Comparison of ENCODE assay signal across 8 cellular contexts in genomic region chr20:57398231-57398821, GRCh38. TPM values are rescaled to one million over a fixed set of nuclear protein-coding genes. Genes with fewer than 3 reads are reported as not detected.
DNase-seq lines count a peak whose midpoint lies in the region; ATAC-seq and TF ChIP-seq lines count a peak whose summit lies in the region.

No MANE protein-coding gene starts in this region.

- peaks cover 100% of the 10 kb centered on the region for H3K4me1 Mint-ChIP-seq in activated B cell treated with CpG ODN at 0.5 μM for 24 hours

- ATAC-seq in GM19328 (IDR thresholded peaks at IDR 0.05; ENCODE audit: unreplicated experiment) = peak; percentile 49
- ATAC-seq in HG03196 (IDR thresholded peaks at IDR 0.05; ENCODE audit: unreplicated experiment) = peak; percentile 55
- ATAC-seq in activated B cell treated with CpG ODN at 0.5 μM for 24 hours (ENCODE audit: low read depth) = peak; percentile 64
- ATAC-seq in sciatic nerve = peak; percentile 35

- H3K4me3 ChIP-seq in coronary artery (peak overlapping the region; percentile 16), vagina (no peak overlapping the region), MG63 (no peak overlapping the region)

- no peak for TF ChIP-seq POLR2A in vagina (IDR thresholded peaks at IDR 0.05)

- no peak for TF ChIP-seq CTCF in activated B cell treated with CpG ODN at 0.5 μM for 24 hours (IDR thresholded peaks at IDR 0.05)
- TF ChIP-seq CTCF in coronary artery (IDR thresholded peaks at IDR 0.05) = no peak
- TF ChIP-seq CTCF in vagina (IDR thresholded peaks at IDR 0.05) = no peak

- H3K4me3 Mint-ChIP-seq in activated B cell treated with CpG ODN at 0.5 μM for 24 hours = peak overlapping the region; percentile 78

- H3K36me3 Mint-ChIP-seq in activated B cell treated with CpG ODN at 0.5 μM for 24 hours (ENCODE audit: low read depth) = peaks cover 87% of the 10 kb centered on the region

- intact Hi-C loops in activated B cell treated with CpG ODN at 0.5 μM for 24 hours (cut with micrococcal nuclease) (loop anchor here (1.0 to 10.0 kb wide), 7 partner anchors 8 to 1766 kb away; partner anchors contain the start of genes AURKA, CSTF1 and ZNF831), sciatic nerve (cut with DNase I) (loop anchor here (10.0 kb wide), 1 partner anchor 196 kb away; no protein-coding TSS in a partner anchor), vagina (cut with DNase I) (loop anchor here (10.0 kb wide), 1 partner anchor 196 kb away; no protein-coding TSS in a partner anchor)

- H3K36me3 ChIP-seq in vagina (no peaks in the 10 kb centered on the region), MG63 (peaks cover 70% of the 10 kb centered on the region)

- peak; percentile 78 for DNase-seq in activated B cell treated with CpG ODN at 0.5 μM for 24 hours
- DNase-seq in coronary artery (ENCODE audit: low spot score) = no peak
- DNase-seq in sciatic nerve (ENCODE audit: low spot score) = no peak
- DNase-seq in vagina (ENCODE audit: extremely low spot score in 2 of 2) = no peak
- DNase-seq in MG63 = no peak
- no peak for DNase-seq in occipital lobe (lab: John Stamatoyannopoulos, UW)

- H3K27me3 ChIP-seq in vagina (no peaks in the 10 kb centered on the region), MG63 (no peaks in the 10 kb centered on the region)

- no peaks in the 10 kb centered on the region for H3K9me3 ChIP-seq in vagina
- no peaks in the 10 kb centered on the region for H3K9me3 ChIP-seq in MG63

- peaks cover 61% of the 10 kb centered on the region for H3K4me1 ChIP-seq in vagina

- H3K27ac ChIP-seq in coronary artery (peak overlapping the region in 1 of 2 donors; percentile 39), vagina (peak overlapping the region; percentile 33)

- H3K9me3 Mint-ChIP-seq in activated B cell treated with CpG ODN at 0.5 μM for 24 hours = no peaks in the 10 kb centered on the region

- CTCF ChIA-PET in activated B cell treated with CpG ODN at 0.5 μM for 24 hours (lab: Charles Lee) = interaction anchor here (0.8 to 4.8 kb wide), 12 partner anchors 9 to 112 kb away, joined by 3 to 36 read pairs (median 6); partner anchors contain the start of gene RBM38

- H3K27ac Mint-ChIP-seq in activated B cell treated with CpG ODN at 0.5 μM for 24 hours = peak overlapping the region; percentile 97

- POLR2A ChIA-PET in activated B cell treated with CpG ODN at 0.5 μM for 24 hours (lab: Charles Lee) = interaction anchor here (0.5 to 9.6 kb wide), 35 partner anchors 8 to 1633 kb away, joined by 3 to 244 read pairs (median 5); partner anchors contain the start of genes ATP5F1E, AURKA, CSTF1 and RBM38

- H3K27me3 Mint-ChIP-seq in activated B cell treated with CpG ODN at 0.5 μM for 24 hours = no peaks in the 10 kb centered on the region

RNA-seq across cellular contexts. Expression of gene RBM38, which starts 7.1 kb away (rescaled TPM):
- total RNA-seq in activated B cell treated with CpG ODN at 0.5 μM for 24 hours (69.6 and 70.7 TPM in 2 replicates), sciatic nerve (28.1 TPM), vagina (24.8 TPM), occipital lobe (11.2 TPM)
- total RNA-seq in MG63 (2014; rRNA removed; shearing (Covaris generic); ENCODE audit: low replicate concordance) = 50.0 and 51.2 TPM in 2 replicates

RNA-seq across cellular contexts. Expression of gene RAE1, which starts 47.3 kb away (rescaled TPM):
- 35.7 and 36.6 TPM in 2 replicates for total RNA-seq in activated B cell treated with CpG ODN at 0.5 μM for 24 hours
- 17.5 TPM for total RNA-seq in sciatic nerve
- total RNA-seq in vagina = 21.1 TPM
- 74.3 and 85.5 TPM in 2 replicates for total RNA-seq in MG63 (2014; rRNA removed; shearing (Covaris generic); ENCODE audit: low replicate concordance)
- 35.2 TPM for total RNA-seq in occipital lobe
